In genomic region chr1:154990276-154990675, GRCh38 we compare ENCODE assay signal across 1 cellular context.
TF ChIP-seq lines count a peak whose summit lies in the region.

No MANE protein-coding gene starts in this region.

TF ChIP-seq in HepG2, 621 proteins besides CTCF, POLR2A, EP300 and RAD21:
- 0 out of 2 replicates have a peak, but pooled peaks have one; percentile 24 for TF ChIP-seq ZBTB33 (CRISPR knock-in tag; IDR thresholded peaks at IDR 0.05)
- no peak for TF ChIP-seq ZSCAN30 (CRISPR knock-in tag; IDR thresholded peaks at IDR 0.05)
TF ChIP-seq in HepG2: peak in this region for 1.
